8 cellular contexts compared by ENCODE assay signal in the genomic region with DNA sequence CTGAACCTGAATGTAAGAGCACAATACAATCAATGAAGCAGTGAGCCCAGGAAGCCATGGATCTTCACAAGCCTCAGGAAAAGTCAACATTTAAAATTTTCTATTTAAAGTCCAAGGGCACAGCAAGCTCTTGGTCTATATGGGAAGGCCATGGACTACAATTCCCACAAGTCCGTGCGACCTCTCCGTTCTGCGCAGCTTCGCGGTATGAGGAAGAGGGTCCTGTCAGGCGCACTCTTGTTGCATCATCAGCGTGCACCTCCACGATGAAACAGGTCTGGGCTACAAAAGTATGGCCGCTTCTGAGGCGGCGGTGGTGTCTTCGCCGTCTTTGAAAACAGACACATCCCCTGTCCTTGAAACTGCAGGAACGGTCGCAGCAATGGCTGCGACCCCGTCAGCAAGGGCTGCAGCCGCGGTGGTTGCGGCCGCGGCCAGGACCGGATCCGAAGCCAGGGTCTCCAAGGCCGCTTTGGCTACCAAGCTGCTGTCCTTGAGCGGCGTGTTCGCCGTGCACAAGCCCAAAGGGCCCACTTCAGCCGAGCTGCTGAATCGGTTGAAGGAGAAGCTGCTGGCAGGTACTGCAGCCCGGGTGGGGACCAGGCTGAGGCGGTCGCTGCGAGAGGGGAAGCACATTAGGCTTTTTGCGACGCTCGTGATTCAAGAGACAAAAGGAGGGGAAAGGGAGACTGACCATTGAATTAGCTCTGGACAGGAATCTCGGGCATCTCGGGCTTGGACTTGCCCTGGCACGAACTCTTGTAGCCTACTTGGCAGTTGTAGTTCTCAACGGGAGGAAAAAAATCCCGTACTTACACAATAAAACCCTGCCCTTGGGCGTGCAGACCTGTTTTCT.
A peak's percentile ranks its signal among the peaks of the same experiment; 100 is the strongest.
DNase-seq lines count a peak whose midpoint lies in the region; ATAC-seq and TF ChIP-seq lines count a peak whose summit lies in the region.

Gene TRUB1, plus strand, starts transcription at position 234 of the 856 bp plus-strand sequence. Its CDS starts 59 bp downstream, at position 293.

- H3K9ac ChIP-seq in OCI-LY3 (ENCODE audit: low read length), result peak within 1 kb of the TSS; percentile 85

- H3K36me3 ChIP-seq in OCI-LY3 (replicated peaks; ENCODE audit: low read depth, low read length), result no peaks in the 10 kb centered on the region

- peak within 1 kb of the TSS; percentile 95 for H2AFZ ChIP-seq in OCI-LY3 (ENCODE audit: low read depth, low read length)

- H3K27ac ChIP-seq in OCI-LY3 (ENCODE audit: low read length), result peak within 1 kb of the TSS; percentile 46

- peaks cover 30% of the 10 kb centered on the region for H3K79me2 ChIP-seq in OCI-LY3 (ENCODE audit: low read length)

- H3K9me3 ChIP-seq in OCI-LY3 (ENCODE audit: insufficient read depth, low read length), result no peaks in the 10 kb centered on the region

- peak; percentile 100 for ATAC-seq in GM21515 (IDR thresholded peaks at IDR 0.05; ENCODE audit: unreplicated experiment)

- peak within 1 kb of the TSS; percentile 97 for H3K4me3 ChIP-seq in OCI-LY3 (ENCODE audit: low read length)

- peaks cover 7% of the 10 kb centered on the region for H3K4me1 ChIP-seq in OCI-LY3 (ENCODE audit: low read length)

- H3K4me2 ChIP-seq in OCI-LY3 (ENCODE audit: low read length), result peak within 1 kb of the TSS; percentile 89

- no peaks in the 10 kb centered on the region for H4K20me1 ChIP-seq in OCI-LY3 (ENCODE audit: insufficient read depth, low read length)

- no peaks in the 10 kb centered on the region for H3K27me3 ChIP-seq in OCI-LY3 (ENCODE audit: low read depth, low read length)

- DNase-seq in D341Med (ENCODE audit: low spot score) (peak; percentile 84), HuH-7 (ENCODE audit: low spot score) (peak; percentile 73), epidermal melanocyte (ENCODE audit: insufficient read length, low spot score) (peak; percentile 82), middle frontal gyrus (ENCODE audit: extremely low spot score, low spot score) (peak; percentile 92)
- DNase-seq in activated CD8-positive, alpha-beta memory T cell treated with anti-CD3 and anti-CD28 coated beads, Interleukin-2, amount 50 U/mL, for 48 hours, result peak; percentile 89
- peak; percentile 69 to 82 for DNase-seq in stimulated activated CD8-positive, alpha-beta memory T cell treated with anti-CD3 and anti-CD28 coated beads, Interleukin-2, amount 100 ng/mL, for 48 hours (ENCODE audit: low read depth in 2 of 2)

- TF ChIP-seq CTCF in OCI-LY3 (IDR thresholded peaks at IDR 0.05; ENCODE audit: low read depth, low read length), result no peak

Comparison
In these comparisons a context has a peak if more than half of its experiments do, and no peak if none do; other contexts are left out.
1. Peak in every context shown above with its lines: DNase-seq, ATAC-seq, H3K4me3 ChIP-seq and H3K27ac ChIP-seq.